15 cellular contexts compared by ENCODE assay signal in the genomic region with DNA sequence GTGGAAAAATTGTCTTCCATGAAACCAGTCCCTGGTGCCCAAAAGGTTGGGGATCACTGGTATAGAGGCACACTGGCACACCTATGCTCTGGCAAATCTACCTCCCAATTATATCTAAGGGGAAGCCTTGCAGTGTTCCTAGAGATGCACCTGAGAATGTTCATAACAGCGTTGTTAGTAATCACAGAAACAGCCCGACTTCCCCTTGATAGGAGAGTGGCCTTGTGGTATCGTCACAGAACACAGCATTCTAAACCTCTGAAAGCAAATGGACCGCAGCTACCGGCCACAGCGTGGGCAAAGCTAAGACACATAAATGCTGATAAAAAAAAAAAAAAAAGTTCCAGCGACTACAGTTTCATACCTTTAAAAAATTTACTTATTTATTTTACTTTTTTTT. TPM values are rescaled to one million over a fixed set of nuclear protein-coding genes. Genes with fewer than 3 reads are reported as not detected.
"Had no signal": no experiment of that assay in that cellular context is flagged by ENCODE, and none has a peak within 500 bp of the region (broad histone marks: within the 10 kb centered on the region; RNA-seq: fewer than 3 reads in every experiment).

No MANE protein-coding gene starts in this region.

- H3K4me1 Mint-ChIP-seq: nephron had no signal

- H3K9me3 Mint-ChIP-seq: activated B cell treated with CpG ODN at 0.5 μM for 24 hours had no signal

- H3K4me3 Mint-ChIP-seq: activated B cell treated with CpG ODN at 0.5 μM for 24 hours, nephron had no signal

- FAIRE-seq: astrocyte, colon, kidney, TTC549 had no signal

- DNase-seq: activated B cell treated with CpG ODN at 0.5 μM for 24 hours; activated CD4-positive, alpha-beta T cell treated with anti-CD3 and anti-CD28 coated beads for 48 hours; activated naive CD4-positive, alpha-beta T cell; kidney; left ventricle myocardium inferior; nucleus accumbens; stomach; SW 1271; upper lobe of right lung had no signal

- H3K27ac Mint-ChIP-seq: activated B cell treated with CpG ODN at 0.5 μM for 24 hours, nephron had no signal

- ATAC-seq: right cardiac atrium, upper lobe of right lung had no signal

RNA-seq across cellular contexts. Expression of a gene that starts 46.9 kb away (rescaled TPM):
- total RNA-seq: left ventricle myocardium inferior, SK-MEL-5 had no signal
